Comparison of ENCODE assay signal across 16 cellular contexts in the genomic region with DNA sequence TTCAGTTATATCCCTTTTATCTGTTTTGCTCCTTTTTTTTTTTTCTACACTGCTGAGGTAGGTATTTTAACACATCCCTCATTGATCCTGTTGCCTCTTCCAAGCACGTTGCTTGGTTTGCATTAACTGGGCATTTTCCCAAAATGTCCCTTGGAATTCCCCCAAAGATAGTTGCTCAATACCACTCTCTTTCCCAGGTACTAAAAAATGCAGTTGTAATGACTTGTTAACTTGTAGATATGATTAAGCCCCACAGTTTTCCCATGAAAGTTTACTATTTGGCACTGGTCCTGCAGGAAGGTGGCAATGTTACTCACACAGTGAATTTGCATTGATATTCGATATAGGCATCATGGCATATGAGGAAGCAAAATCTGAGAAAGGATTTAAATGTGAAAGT.
"Had no signal": no experiment of that assay in that cellular context is flagged by ENCODE, and none has a peak within 500 bp of the region (broad histone marks: within the 10 kb centered on the region; RNA-seq: fewer than 3 reads in every experiment).

No MANE protein-coding gene starts in this region.

- ATAC-seq: activated CD8-positive, alpha-beta T cell treated with anti-CD3 and anti-CD28 coated beads, Interleukin-2, amount 10 ng/mL, durations not matched to agents 7 days and 5 days; SK-N-SH treated with all-trans-retinoic acid at 6 μM for 48 hours; stimulated activated memory B cell treated with anti-CD40 and anti-IgM and Interleukin-4, amounts not matched to agents 10 μg/mL and 1 μg/mL and 100 μg/mL, for 72 hours; WTC11 had no signal

- H3K36me3 ChIP-seq: esophagus squamous epithelium, left ventricle myocardium inferior, neural progenitor cell, ovary, transverse colon had no signal

- H3K27ac ChIP-seq: esophagus squamous epithelium, left ventricle myocardium inferior, neural progenitor cell, ovary, transverse colon had no signal

- H3K9me3 ChIP-seq: esophagus squamous epithelium, left ventricle myocardium inferior, ovary, transverse colon had no signal

- H3K27me3 ChIP-seq: esophagus squamous epithelium, neural progenitor cell, ovary, transverse colon had no signal

- DNase-seq: activated CD4-positive, alpha-beta T cell treated with anti-CD3 and anti-CD28 coated beads for 48 hours; activated CD8-positive, alpha-beta T cell treated with anti-CD3 and anti-CD28 coated beads, Interleukin-2, amount 10 ng/mL, durations not matched to agents 7 days and 5 days; activated naive CD4-positive, alpha-beta T cell treated with anti-CD3 and anti-CD28 coated beads for 36 hours; dermis blood vessel endothelial cell; esophagus squamous epithelium; foreskin fibroblast; immature natural killer cell; left ventricle myocardium inferior; ovary; small intestine; substantia nigra; transverse colon had no signal

- H3K4me3 ChIP-seq: esophagus squamous epithelium, left ventricle myocardium inferior, neural progenitor cell, ovary, transverse colon had no signal

- H3K4me1 ChIP-seq: esophagus squamous epithelium, left ventricle myocardium inferior, neural progenitor cell, transverse colon had no signal
